In genomic region chr15:39154776-39155175, GRCh38 we compare ENCODE assay signal across 1 cellular context.
TF ChIP-seq lines count a peak whose summit lies in the region.

No MANE protein-coding gene starts in this region.

TF ChIP-seq in HepG2, 621 proteins besides CTCF, POLR2A, EP300 and RAD21 (continued from another document):
- TF ChIP-seq ZNF574 (CRISPR knock-in tag; IDR thresholded peaks at IDR 0.05) (no peak), KMT2B (CRISPR knock-in tag; IDR thresholded peaks at IDR 0.05) (no peak), TAF15 (IDR thresholded peaks at IDR 0.05; ENCODE audit: low read depth, low read length, poor library complexity, severe bottlenecking) (no peak), NR0B2 (CRISPR knock-in tag; IDR thresholded peaks at IDR 0.05) (no peak), ZNF678 (CRISPR knock-in tag; IDR thresholded peaks at IDR 0.05) (no peak), IKZF4 (CRISPR knock-in tag; IDR thresholded peaks at IDR 0.05; ENCODE audit: borderline replicate concordance, low read depth, not compliant biosample characterization) (no peak), ADNP (CRISPR knock-in tag; IDR thresholded peaks at IDR 0.05) (no peak), SMAD9 (CRISPR knock-in tag; IDR thresholded peaks at IDR 0.05) (no peak), ZBTB7B (CRISPR knock-in tag; IDR thresholded peaks at IDR 0.05) (no peak), MED13 (CRISPR knock-in tag; IDR thresholded peaks at IDR 0.05) (no peak), TEF (CRISPR knock-in tag; IDR thresholded peaks at IDR 0.05) (no peak), SOX6 (IDR thresholded peaks at IDR 0.05) (no peak), SOX6 (CRISPR knock-in tag; IDR thresholded peaks at IDR 0.05) (no peak), FOXA1 (IDR thresholded peaks at IDR 0.05) (no peak), FOXA1 (CRISPR knock-in tag; IDR thresholded peaks at IDR 0.05) (no peak), ZNF343 (CRISPR knock-in tag; IDR thresholded peaks at IDR 0.05) (no peak), ZNF770 (CRISPR knock-in tag; IDR thresholded peaks at IDR 0.05) (no peak), ZNF740 (CRISPR knock-in tag; IDR thresholded peaks at IDR 0.05) (no peak), PBX2 (CRISPR knock-in tag; IDR thresholded peaks at IDR 0.05) (no peak), SMAD3 (CRISPR knock-in tag; IDR thresholded peaks at IDR 0.05) (no peak)
